Comparison of ENCODE assay signal across 18 cellular contexts in genomic region chr6:142118926-142119325, GRCh38. TPM values are rescaled to one million over a fixed set of nuclear protein-coding genes. Genes with fewer than 3 reads are reported as not detected.
A peak's percentile ranks its signal among the peaks of the same experiment; 100 is the strongest.
DNase-seq lines count a peak whose midpoint lies in the region; ATAC-seq and TF ChIP-seq lines count a peak whose summit lies in the region.
"Had no signal": no experiment of that assay in that cellular context is flagged by ENCODE, and none has a peak within 500 bp of the region (broad histone marks: within the 10 kb centered on the region; RNA-seq: fewer than 3 reads in every experiment).

No MANE protein-coding gene starts in this region.

- no peaks in the 10 kb centered on the region for H3K9me3 ChIP-seq in GM23248 (ENCODE audit: low read depth)

- no peaks in the 10 kb centered on the region for H3K36me3 ChIP-seq in GM23248 (ENCODE audit: low read depth)

- no peak overlapping the region for H3K9ac ChIP-seq in GM23248

- H3K27me3 ChIP-seq in GM23248 (replicated peaks; ENCODE audit: insufficient read depth) = no peaks in the 10 kb centered on the region

- H3K36me3 Mint-ChIP-seq in WTC11 = no peaks in the 10 kb centered on the region

- 0 out of 2 replicates have a peak, but pooled peaks cover 5% of the 10 kb centered on the region for H3K4me1 Mint-ChIP-seq in WTC11

- H3K9me2 ChIP-seq in GM23248 (ENCODE audit: insufficient read depth) = no peaks in the 10 kb centered on the region

- no peak overlapping the region for H3K27ac ChIP-seq in GM23248

- no peaks in the 10 kb centered on the region for H3K9me3 Mint-ChIP-seq in WTC11
- H3K9me3 Mint-ChIP-seq: HFFc6 had no signal

- H3F3A ChIP-seq in GM23248 (ENCODE audit: insufficient read depth) = no peaks in the 10 kb centered on the region

- 83 to 84% methylated on average over 2 of the region's 2 CpGs for WGBS in GM23248 (ENCODE audit: low coverage in 1 of 2, low lambda C conversion rate in 2 of 2, missing lambda C conversion rate in 2 of 2), 2 experiments

- no peak overlapping the region for H2AFZ ChIP-seq in GM23248

- CTCF ChIA-PET in WTC11 (lab: Charles Lee) = interaction anchor here (0.7 kb wide), 1 partner anchor 130 kb away, joined by 3 read pairs; no protein-coding TSS in a partner anchor

- ATAC-seq in WTC11 (peak; percentile 41), HG03196 (IDR thresholded peaks at IDR 0.05; ENCODE audit: unreplicated experiment) (no peak), GM18517 (IDR thresholded peaks at IDR 0.05; ENCODE audit: unreplicated experiment) (no peak)

- no peak overlapping the region for H3K27ac Mint-ChIP-seq in WTC11
- H3K27ac Mint-ChIP-seq: HFFc6 had no signal

- H3K4me3 ChIP-seq in GM23248 = no peak overlapping the region
- no peak overlapping the region for H3K4me3 ChIP-seq in fibroblast of mammary gland (ENCODE audit: control insufficient read depth, low read depth, low read length)

- no peak overlapping the region for H3K4me2 ChIP-seq in GM23248 (ENCODE audit: unreplicated experiment)

- in situ Hi-C loops in GM23248 (cut with MboI) = loop anchor here (25.0 kb wide), 1 partner anchor 432 kb away; no protein-coding TSS in a partner anchor

- DNase-seq in AG08395 (ENCODE audit: low spot score) (peak; percentile 6), GM23248 (peak; percentile 46), WTC11 (ENCODE audit: low spot score) (no peak), fibroblast of mammary gland (ENCODE audit: low read depth) (peak; percentile 8), superior temporal gyrus (ENCODE audit: extremely low spot score) (no peak)
- no peak for DNase-seq in stimulated activated CD4-positive, alpha-beta T cell treated with anti-CD3 and anti-CD28 coated beads, Interleukin-4, amount 100 ng/mL, for 24 hours
- DNase-seq: 8988T, C1 segment of cervical spinal cord, GOT3, HFFc6, Kasumi-1, MM.1S, NCI-H1092 treated with DMSO at 0.1 percent for 48 hours, NCI-H1694, NCI-H524, SHP77 treated with DMSO at 0.1 percent for 48 hours had no signal

- no peaks in the 10 kb centered on the region for H4K20me1 ChIP-seq in GM23248 (ENCODE audit: insufficient read depth)

- H3K4me1 ChIP-seq in GM23248 (ENCODE audit: insufficient read depth) = no peaks in the 10 kb centered on the region

- TF ChIP-seq CTCF in WTC11 (IDR thresholded peaks at IDR 0.05) (no peak), fibroblast of mammary gland (conservative IDR thresholded peaks at IDR 0.05; ENCODE audit: control insufficient read depth, insufficient read depth, low read depth, low read length) (no peak)

- H3K4me3 Mint-ChIP-seq in WTC11 = no peak overlapping the region
- H3K4me3 Mint-ChIP-seq: HFFc6 had no signal

- no peaks in the 10 kb centered on the region for H3K27me3 Mint-ChIP-seq in WTC11 (ENCODE audit: low read depth)

- POLR2A ChIA-PET in WTC11 (lab: Charles Lee) = no interaction called here

- H3K79me2 ChIP-seq in GM23248 (ENCODE audit: insufficient read depth) = no peaks in the 10 kb centered on the region

TF ChIP-seq in WTC11, 78 proteins besides CTCF, POLR2A, EP300 and RAD21 (continues in another document):
- TF ChIP-seq SOX15 (CRISPR knock-in tag; IDR thresholded peaks at IDR 0.05) (no peak), ARID4B (CRISPR knock-in tag; IDR thresholded peaks at IDR 0.05; ENCODE audit: borderline replicate concordance) (no peak), ZSCAN18 (CRISPR knock-in tag; IDR thresholded peaks at IDR 0.05) (no peak), PRDM15 (CRISPR knock-in tag; IDR thresholded peaks at IDR 0.05) (no peak), HMGA2 (CRISPR knock-in tag; IDR thresholded peaks at IDR 0.05) (no peak), MLX (CRISPR knock-in tag; IDR thresholded peaks at IDR 0.05) (no peak), ATF1 (CRISPR knock-in tag; IDR thresholded peaks at IDR 0.05) (no peak)

RNA-seq across cellular contexts. Expression of gene GJE1, which starts 13.8 kb away (rescaled TPM):
- total RNA-seq in GM23248 (2014; rRNA removed; shearing (Covaris generic)) = not detected in 2 replicates
- not detected in 2 replicates for polyA plus RNA-seq in GM23248 (2016; fragmentation: Nextera tagmentation; extraction: Ambion mirVana)
- total RNA-seq in WTC11 (2021) = not detected in 3 replicates
- total RNA-seq: HFFc6 had no signal

RNA-seq across cellular contexts. Expression of gene NMBR, which starts 28.0 kb away (rescaled TPM):
- not detected in 2 replicates for total RNA-seq in GM23248 (2014; rRNA removed; shearing (Covaris generic))
- not detected in 2 replicates for polyA plus RNA-seq in GM23248 (2016; fragmentation: Nextera tagmentation; extraction: Ambion mirVana)
- total RNA-seq in WTC11 (2021) = not detected in 3 replicates

RNA-seq across cellular contexts. Expression of gene VTA1, which starts 28.1 kb away (rescaled TPM):
- 93.8 and 108 TPM in 2 replicates for total RNA-seq in GM23248 (2014; rRNA removed; shearing (Covaris generic))
- 121 and 130 TPM in 2 replicates for polyA plus RNA-seq in GM23248 (2016; fragmentation: Nextera tagmentation; extraction: Ambion mirVana)
- 55.4 to 56.3 TPM (median 56.0 TPM) in 3 replicates for total RNA-seq in WTC11 (2021)

Comparison
In these comparisons a context has a peak if more than half of its experiments do, and no peak if none do; other contexts are left out.
1. DNase-seq: peak in AG08395 (single experiment), GM23248 (single experiment) and fibroblast of mammary gland (single experiment); none in WTC11 (single experiment), superior temporal gyrus (single experiment) and stimulated activated CD4-positive, alpha-beta T cell treated with anti-CD3 and anti-CD28 coated beads, Interleukin-4, amount 100 ng/mL, for 24 hours (single experiment).